In genomic region chr14:92717571-92718042, GRCh38 we compare ENCODE assay signal across 18 cellular contexts. TPM values are rescaled to one million over a fixed set of nuclear protein-coding genes. Genes with fewer than 3 reads are reported as not detected.
DNase-seq lines count a peak whose midpoint lies in the region; ATAC-seq and TF ChIP-seq lines count a peak whose summit lies in the region.
"Had no signal": no experiment of that assay in that cellular context is flagged by ENCODE, and none has a peak within 500 bp of the region (broad histone marks: within the 10 kb centered on the region; RNA-seq: fewer than 3 reads in every experiment).

No MANE protein-coding gene starts in this region.

- peaks cover 0 to 7% (median 2%) of the 10 kb centered on the region in 5 donors for H3K36me3 Mint-ChIP-seq in naive thymus-derived CD4-positive, alpha-beta T cell

- H3K27me3 ChIP-seq in right cardiac atrium (ENCODE audit: control insufficient read depth, insufficient read depth) (no peaks in the 10 kb centered on the region), heart left ventricle (no peaks in the 10 kb centered on the region), adipocyte (replicated peaks; ENCODE audit: control insufficient read depth, insufficient read depth, low read length) (no peaks in the 10 kb centered on the region)
- no peaks in the 10 kb centered on the region for H3K27me3 ChIP-seq in naive thymus-derived CD4-positive, alpha-beta T cell (ENCODE audit: control insufficient read depth in 2 of 2, insufficient read depth in 2 of 2, low read length in 2 of 2)
- H3K27me3 ChIP-seq: hepatocyte, suprapubic skin had no signal

- H3K9me3 ChIP-seq in right cardiac atrium (ENCODE audit: control insufficient read depth, low read length) = no peaks in the 10 kb centered on the region
- H3K9me3 ChIP-seq in heart left ventricle = peaks cover 0 to 3% (median 0%) of the 10 kb centered on the region in 12 donors
- no peaks in the 10 kb centered on the region for H3K9me3 ChIP-seq in adipocyte (ENCODE audit: control insufficient read depth, low read length)
- no peaks in the 10 kb centered on the region for H3K9me3 ChIP-seq in naive thymus-derived CD4-positive, alpha-beta T cell (ENCODE audit: control insufficient read depth in 2 of 3, low read length in 3 of 3)
- H3K9me3 ChIP-seq: suprapubic skin had no signal

- peaks cover 0 to 48% (median 31%) of the 10 kb centered on the region in 9 donors for H3K36me3 ChIP-seq in heart left ventricle
- H3K36me3 ChIP-seq in adipocyte (ENCODE audit: control insufficient read depth, insufficient read depth, low read length, severe bottlenecking) = peaks cover 19% of the 10 kb centered on the region
- peaks cover 0 to 5% (median 0%) of the 10 kb centered on the region in 3 experiments for H3K36me3 ChIP-seq in naive thymus-derived CD4-positive, alpha-beta T cell (ENCODE audit: control insufficient read depth in 2 of 3, insufficient read depth in 3 of 3, low read length in 3 of 3)

- H3K27me3 Mint-ChIP-seq in naive thymus-derived CD4-positive, alpha-beta T cell = peaks cover 0 to 2% (median 0%) of the 10 kb centered on the region in 5 donors
- H3K27me3 Mint-ChIP-seq: T-cell had no signal

- 75% methylated on average over 11 of the region's 11 CpGs for WGBS in right cardiac atrium
- WGBS in heart left ventricle, 4 donors = 83 to 90% (median 85%) methylated on average over 11 of the region's 11 CpGs

- CTCF ChIA-PET in naive thymus-derived CD4-positive, alpha-beta T cell (lab: Charles Lee) = interaction anchor here (1.0 to 1.3 kb wide), 3 partner anchors 10 to 67 kb away, joined by 3 to 8 read pairs (median 4); no protein-coding TSS in a partner anchor

- ATAC-seq in right cardiac atrium (no peak), heart left ventricle (no peak), GM21717 (IDR thresholded peaks at IDR 0.05; ENCODE audit: unreplicated experiment) (no peak), HG02588 (IDR thresholded peaks at IDR 0.05; ENCODE audit: unreplicated experiment) (no peak)
- ATAC-seq in naive thymus-derived CD4-positive, alpha-beta T cell = peak; percentile 63
- ATAC-seq: left colon, WTC11 had no signal

- H3K9me3 Mint-ChIP-seq in naive thymus-derived CD4-positive, alpha-beta T cell = no peaks in the 10 kb centered on the region
- H3K9me3 Mint-ChIP-seq: T-cell, WTC11 had no signal

- peak overlapping the region in 1 of 10 donors; percentile 30 for H3K4me3 Mint-ChIP-seq in naive thymus-derived CD4-positive, alpha-beta T cell
- H3K4me3 Mint-ChIP-seq: T-cell, WTC11 had no signal

- intact Hi-C loops in right cardiac atrium (cut with DNase I) = loop anchor here in 1 of 4 donors (5.0 kb wide), 1 partner anchor 65 kb away; no protein-coding TSS in a partner anchor
- intact Hi-C loops in heart left ventricle (cut with DNase I) = loop anchor here in 1 of 10 donors (2.0 kb wide), 1 partner anchor 65 kb away; no protein-coding TSS in a partner anchor
- intact Hi-C loops in naive thymus-derived CD4-positive, alpha-beta T cell (cut with micrococcal nuclease) = no loop called here

- H3K27ac ChIP-seq in right cardiac atrium (ENCODE audit: low read length) (peak overlapping the region; percentile 23), heart left ventricle (peak overlapping the region in 1 of 12 donors; percentile 63)
- H3K27ac ChIP-seq in naive thymus-derived CD4-positive, alpha-beta T cell (ENCODE audit: low read depth, low read length) = no peak overlapping the region
- H3K27ac ChIP-seq: hepatocyte, suprapubic skin had no signal

- peaks cover 0 to 8% (median 0%) of the 10 kb centered on the region in 7 donors for H3K4me1 Mint-ChIP-seq in naive thymus-derived CD4-positive, alpha-beta T cell
- H3K4me1 Mint-ChIP-seq: WTC11 had no signal

- TF ChIP-seq POLR2A in heart left ventricle (IDR thresholded peaks at IDR 0.05) = no peak

- no peak for DNase-seq in right cardiac atrium
- DNase-seq in heart left ventricle = no peak
- DNase-seq in adipocyte (ENCODE audit: low read depth) = no peak
- DNase-seq in naive thymus-derived CD4-positive, alpha-beta T cell = no peak
- DNase-seq in HUDEP-2 (lab: John Stamatoyannopoulos, UW; ENCODE audit: unreplicated experiment in 76 of 76) = no peak
- DNase-seq in NCI-H345 treated with DMSO at 0.1 percent for 48 hours (lab: John Stamatoyannopoulos, UW; ENCODE audit: unreplicated experiment) = no peak
- DNase-seq: cortex of kidney, DMS153, erythroblast, left colon, NCI-H1048, NCI-H82 had no signal

- H3K27ac Mint-ChIP-seq in naive thymus-derived CD4-positive, alpha-beta T cell = peak overlapping the region in 2 of 9 donors; percentile 13 to 48
- H3K27ac Mint-ChIP-seq: WTC11 had no signal

- POLR2A ChIA-PET in naive thymus-derived CD4-positive, alpha-beta T cell (lab: Charles Lee) = no interaction called here

- peak overlapping the region; percentile 32 for H3K9ac ChIP-seq in adipocyte (ENCODE audit: low read length)

- H3K4me1 ChIP-seq in right cardiac atrium (ENCODE audit: control insufficient read depth, insufficient read depth, low read length) (peaks cover 7% of the 10 kb centered on the region), heart left ventricle (peaks cover 0 to 34% (median 2%) of the 10 kb centered on the region in 12 donors), adipocyte (ENCODE audit: control insufficient read depth, insufficient read depth, low read length) (peaks cover 36% of the 10 kb centered on the region)
- no peaks in the 10 kb centered on the region for H3K4me1 ChIP-seq in naive thymus-derived CD4-positive, alpha-beta T cell (ENCODE audit: control insufficient read depth in 2 of 2, insufficient read depth in 2 of 2, low read length in 2 of 2)

- no peak overlapping the region for H3K4me3 ChIP-seq in right cardiac atrium (ENCODE audit: low read length)
- H3K4me3 ChIP-seq in heart left ventricle = no peak overlapping the region
- no peak overlapping the region for H3K4me3 ChIP-seq in adipocyte (ENCODE audit: low read length)
- no peak overlapping the region for H3K4me3 ChIP-seq in naive thymus-derived CD4-positive, alpha-beta T cell (ENCODE audit: low read length)
- H3K4me3 ChIP-seq: hepatocyte, suprapubic skin had no signal

- TF ChIP-seq CTCF in heart left ventricle (IDR thresholded peaks at IDR 0.05) = no peak

RNA-seq across cellular contexts. Expression of gene LGMN, which starts 30.8 kb away (rescaled TPM):
- total RNA-seq in right cardiac atrium = 10 to 100 TPM; 71.9 to 92.5 (median 89.2) TPM
- polyA plus RNA-seq in right cardiac atrium = 56.2 TPM
- total RNA-seq in heart left ventricle = 100 to 1,000 TPM in 8 of 9 donors, 10 to 100 TPM in 1; 92.7 to 327 (median 114) TPM
- 100 to 1,000 TPM in 1 of 2 donors, 10 to 100 TPM in 1; 78.8 to 106 TPM for polyA plus RNA-seq in heart left ventricle
- 10 to 100 TPM in 3 of 5 experiments, 1 to 10 TPM in 2; 8.7 to 28.7 (median 10.1) TPM for total RNA-seq in naive thymus-derived CD4-positive, alpha-beta T cell
- 10 to 100 TPM; 25.2 to 26.4 TPM for polyA plus RNA-seq in naive thymus-derived CD4-positive, alpha-beta T cell
